Comparison of ENCODE assay signal across 11 cellular contexts in the genomic region with DNA sequence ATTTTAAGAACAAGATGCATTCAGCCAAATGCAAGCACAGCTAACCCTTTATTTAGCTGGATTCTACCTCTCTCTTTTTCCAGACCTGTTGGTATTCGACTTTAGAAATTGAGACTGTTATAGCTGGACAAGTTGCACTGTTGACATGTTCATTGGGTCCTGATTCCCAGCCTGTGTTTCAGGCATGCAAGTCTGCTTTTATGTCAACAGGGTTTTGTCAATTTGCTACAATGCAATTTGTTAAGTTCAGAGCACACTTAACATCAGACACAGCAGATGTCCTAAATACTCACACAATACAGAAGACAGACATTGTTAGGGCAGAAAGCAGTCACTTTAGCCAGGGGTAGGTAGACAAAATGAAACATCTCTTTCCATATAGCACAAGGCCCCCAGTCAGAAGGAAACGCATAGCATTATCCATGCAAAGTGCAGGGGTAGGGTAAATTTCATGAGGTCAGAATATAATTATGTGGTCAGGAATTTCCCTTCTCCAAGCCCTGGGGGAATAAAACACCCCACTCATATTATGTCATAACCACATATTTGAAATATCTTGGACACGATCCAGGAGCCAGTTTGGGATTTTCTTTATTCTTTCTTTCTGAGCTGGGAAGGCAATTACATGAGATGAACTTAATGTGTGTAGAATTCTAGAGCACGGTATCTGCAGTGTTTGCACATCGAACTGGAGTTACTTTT.
DNase-seq lines count a peak whose midpoint lies in the region; ATAC-seq and TF ChIP-seq lines count a peak whose summit lies in the region.
"Had no signal": no experiment of that assay in that cellular context is flagged by ENCODE, and none has a peak within 500 bp of the region (broad histone marks: within the 10 kb centered on the region; RNA-seq: fewer than 3 reads in every experiment).

No MANE protein-coding gene starts in this region.

- no peaks in the 10 kb centered on the region for H3K27me3 ChIP-seq in RWPE2 (ENCODE audit: insufficient read depth, poor library complexity, severe bottlenecking)
- no peaks in the 10 kb centered on the region for H3K27me3 ChIP-seq in upper lobe of right lung
- H3K27me3 ChIP-seq in colonic mucosa, result no peaks in the 10 kb centered on the region

- H3K9ac ChIP-seq in colonic mucosa (ENCODE audit: low read depth in 2 of 2, low read length in 2 of 2), result no peak overlapping the region

- ATAC-seq in activated naive CD8-positive, alpha-beta T cell treated with anti-CD3 and anti-CD28 coated beads, Interleukin-2, amount 50 U/mL, for 24 hours, result peak; percentile 73
- peak; percentile 96 for ATAC-seq in RWPE2 (ENCODE audit: low read depth)
- peak; percentile 55 for ATAC-seq in upper lobe of right lung
- no peak for ATAC-seq in WTC11
- ATAC-seq: left lobe of liver had no signal

- H3K36me3 Mint-ChIP-seq in activated naive CD8-positive, alpha-beta T cell treated with anti-CD3 and anti-CD28 coated beads, Interleukin-2, amount 50 U/mL, for 24 hours (ENCODE audit: low read depth), result no peaks in the 10 kb centered on the region
- H3K36me3 Mint-ChIP-seq in activated naive CD8-positive, alpha-beta T cell treated with anti-CD3 and anti-CD28 coated beads for 36 hours, result no peaks in the 10 kb centered on the region
- no peaks in the 10 kb centered on the region for H3K36me3 Mint-ChIP-seq in WTC11

- H3K27ac Mint-ChIP-seq in activated naive CD8-positive, alpha-beta T cell treated with anti-CD3 and anti-CD28 coated beads, Interleukin-2, amount 50 U/mL, for 24 hours, result no peak overlapping the region
- no peak overlapping the region for H3K27ac Mint-ChIP-seq in activated naive CD8-positive, alpha-beta T cell treated with anti-CD3 and anti-CD28 coated beads for 36 hours
- H3K27ac Mint-ChIP-seq in WTC11, result no peak overlapping the region

- TF ChIP-seq CTCF in RWPE2 (IDR thresholded peaks at IDR 0.05; ENCODE audit: poor library complexity, severe bottlenecking), result no peak
- TF ChIP-seq CTCF in fibroblast of villous mesenchyme (IDR thresholded peaks at IDR 0.05; ENCODE audit: insufficient read depth, low read depth, low read length), result no peak
- TF ChIP-seq CTCF in upper lobe of right lung (IDR thresholded peaks at IDR 0.05), result no peak
- no peak for TF ChIP-seq CTCF in WTC11 (IDR thresholded peaks at IDR 0.05)
- no peak for TF ChIP-seq CTCF in colonic mucosa (IDR thresholded peaks at IDR 0.05)

- H3K4me3 ChIP-seq in RWPE2 (ENCODE audit: severe bottlenecking) (no peak overlapping the region), fibroblast of villous mesenchyme (ENCODE audit: low read depth, low read length) (no peak overlapping the region), upper lobe of right lung (no peak overlapping the region), colonic mucosa (no peak overlapping the region)

- no peak overlapping the region for H3K4me3 Mint-ChIP-seq in activated naive CD8-positive, alpha-beta T cell treated with anti-CD3 and anti-CD28 coated beads, Interleukin-2, amount 50 U/mL, for 24 hours
- H3K4me3 Mint-ChIP-seq in activated naive CD8-positive, alpha-beta T cell treated with anti-CD3 and anti-CD28 coated beads for 36 hours, result no peak overlapping the region
- no peak overlapping the region for H3K4me3 Mint-ChIP-seq in WTC11

- no peaks in the 10 kb centered on the region for H3K9me3 ChIP-seq in RWPE2 (ENCODE audit: severe bottlenecking)
- no peaks in the 10 kb centered on the region for H3K9me3 ChIP-seq in upper lobe of right lung
- H3K9me3 ChIP-seq in colonic mucosa, result no peaks in the 10 kb centered on the region

- CTCF ChIA-PET in WTC11 (lab: Charles Lee), result interaction anchor here (1.1 kb wide), 1 partner anchor 129 kb away, joined by 3 read pairs; no protein-coding TSS in a partner anchor

- no peaks in the 10 kb centered on the region for H3K9me3 Mint-ChIP-seq in activated naive CD8-positive, alpha-beta T cell treated with anti-CD3 and anti-CD28 coated beads, Interleukin-2, amount 50 U/mL, for 24 hours
- no peaks in the 10 kb centered on the region for H3K9me3 Mint-ChIP-seq in activated naive CD8-positive, alpha-beta T cell treated with anti-CD3 and anti-CD28 coated beads for 36 hours
- H3K9me3 Mint-ChIP-seq in WTC11, result no peaks in the 10 kb centered on the region

- POLR2A ChIA-PET in WTC11 (lab: Charles Lee), result no interaction called here

- H3K36me3 ChIP-seq in RWPE2 (ENCODE audit: low read depth) (no peaks in the 10 kb centered on the region), upper lobe of right lung (no peaks in the 10 kb centered on the region), colonic mucosa (no peaks in the 10 kb centered on the region)

- peaks cover 6% of the 10 kb centered on the region for H3K4me1 Mint-ChIP-seq in activated naive CD8-positive, alpha-beta T cell treated with anti-CD3 and anti-CD28 coated beads, Interleukin-2, amount 50 U/mL, for 24 hours
- H3K4me1 Mint-ChIP-seq in activated naive CD8-positive, alpha-beta T cell treated with anti-CD3 and anti-CD28 coated beads for 36 hours, result peaks cover 3% of the 10 kb centered on the region
- no peaks in the 10 kb centered on the region for H3K4me1 Mint-ChIP-seq in WTC11

- no peak for DNase-seq in activated naive CD8-positive, alpha-beta T cell treated with anti-CD3 and anti-CD28 coated beads, Interleukin-2, amount 50 U/mL, for 24 hours
- no peak for DNase-seq in activated naive CD8-positive, alpha-beta T cell treated with anti-CD3 and anti-CD28 coated beads for 36 hours
- DNase-seq in RWPE2 (ENCODE audit: low spot score) (no peak), fibroblast of villous mesenchyme (ENCODE audit: low read depth) (peak; percentile 67), upper lobe of right lung (no peak), WTC11 (ENCODE audit: low spot score) (no peak), colonic mucosa (no peak), midbrain (lab: John Stamatoyannopoulos, UW) (no peak)
- DNase-seq: activated CD4-positive, alpha-beta T cell treated with anti-CD3 and anti-CD28 coated beads for 4 hours; NCI-H2081 treated with DMSO at 0.1 percent for 48 hours had no signal

- no peaks in the 10 kb centered on the region for H3K27me3 Mint-ChIP-seq in activated naive CD8-positive, alpha-beta T cell treated with anti-CD3 and anti-CD28 coated beads, Interleukin-2, amount 50 U/mL, for 24 hours
- H3K27me3 Mint-ChIP-seq in activated naive CD8-positive, alpha-beta T cell treated with anti-CD3 and anti-CD28 coated beads for 36 hours, result no peaks in the 10 kb centered on the region
- H3K27me3 Mint-ChIP-seq in WTC11 (ENCODE audit: low read depth), result no peaks in the 10 kb centered on the region; the same call in 1 of the 2 replicates

- H3K27ac ChIP-seq in RWPE2 (ENCODE audit: poor library complexity, severe bottlenecking), result peak overlapping the region; percentile 67
- no peak overlapping the region for H3K27ac ChIP-seq in upper lobe of right lung
- H3K27ac ChIP-seq in colonic mucosa, result no peak overlapping the region

- intact Hi-C loops in upper lobe of right lung (cut with DNase I) (no loop called here), colonic mucosa (cut with DNase I) (no loop called here)

- H3K4me1 ChIP-seq in RWPE2 (ENCODE audit: insufficient read depth, poor library complexity, severe bottlenecking) (peaks cover 17% of the 10 kb centered on the region), upper lobe of right lung (peaks cover 9% of the 10 kb centered on the region), colonic mucosa (no peaks in the 10 kb centered on the region)

TF ChIP-seq in WTC11, 78 proteins besides CTCF, POLR2A, EP300 and RAD21:
- TF ChIP-seq NR1H2 (CRISPR knock-in tag; IDR thresholded peaks at IDR 0.05) (no peak), HMGA2 (CRISPR knock-in tag; IDR thresholded peaks at IDR 0.05) (no peak), NR2C2 (CRISPR knock-in tag; IDR thresholded peaks at IDR 0.05) (no peak)
